ENCODE assay signal across 2 cellular contexts in genomic region chr7:65025023-65025422, GRCh38. TPM values are rescaled to one million over a fixed set of nuclear protein-coding genes. Genes with fewer than 3 reads are reported as not detected.
DNase-seq lines count a peak whose midpoint lies in the region; ATAC-seq, FAIRE-seq and TF ChIP-seq lines count a peak whose summit lies in the region.
"Not testable (repeated sequence)": the region's sequence is repeated elsewhere in the genome, so short reads cannot be mapped to it uniquely, and the experiment has no call there.

No MANE protein-coding gene starts in this region.

- not testable (repeated sequence) for H3K27me3 ChIP-seq in K562 (ENCODE audit: control insufficient read depth in 2 of 2, insufficient read depth in 2 of 2, low read length in 2 of 2); HepG2 (ENCODE audit: control insufficient read depth in 1 of 2, insufficient read depth in 2 of 2, low read length in 2 of 2)

- not testable (repeated sequence) for BruUV-seq in K562 (replicated peaks; lab: Mats Ljungman, UMichigan); HepG2 (replicated peaks; lab: Mats Ljungman, UMichigan)

- H3K79me2 ChIP-seq in K562 (ENCODE audit: control insufficient read depth, insufficient read depth, low read length); HepG2 (ENCODE audit: insufficient read depth, low read length): not testable (repeated sequence)

- not testable (repeated sequence) for H3K27ac ChIP-seq in K562 (ENCODE audit: extremely low read depth, low read depth, low read length); HepG2 (ENCODE audit: extremely low read length, insufficient read depth, low read length)

- not testable (repeated sequence) for H3K4me3 ChIP-seq in K562; HepG2 (replicated peaks in 1 of 3; ENCODE audit: insufficient read depth in 1 of 3, low read depth in 2 of 3, low read length in 3 of 3)

- ATAC-seq in K562, HepG2: not testable (repeated sequence)

- not testable (repeated sequence) for TF ChIP-seq RAD21 in K562 (CRISPR knock-in tag; conservative IDR thresholded peaks at IDR 0.05 in 1 of 2, IDR thresholded peaks at IDR 0.05 in 1 of 2); HepG2 (CRISPR knock-in tag; IDR thresholded peaks at IDR 0.05)

- TF ChIP-seq CTCF in K562 (IDR thresholded peaks at IDR 0.05 in 2 of 3, conservative IDR thresholded peaks at IDR 0.05 in 1 of 3; ENCODE audit: insufficient read depth in 2 of 3, low read depth in 1 of 3, low read length in 3 of 3); HepG2 (CRISPR knock-in tag; IDR thresholded peaks at IDR 0.05): not testable (repeated sequence)

- H3K36me3 ChIP-seq in K562 (ENCODE audit: control insufficient read depth, insufficient read depth, low read length); HepG2 (replicated peaks in 1 of 2; ENCODE audit: control insufficient read depth in 1 of 2, insufficient read depth in 2 of 2, low read length in 2 of 2): not testable (repeated sequence)

- H2AFZ ChIP-seq in K562 (ENCODE audit: low read depth, low read length); HepG2 (ENCODE audit: low read length): not testable (repeated sequence)

- not testable (repeated sequence) for H3K4me1 ChIP-seq in K562 (replicated peaks in 1 of 2; ENCODE audit: control insufficient read depth in 2 of 2, insufficient read depth in 2 of 2, low read length in 2 of 2)
- peaks cover 13% of the 10 kb centered on the region; the same call in 1 of the 2 replicates for H3K4me1 ChIP-seq in HepG2 (ENCODE audit: insufficient read depth, low read length)

- not testable (repeated sequence) for TF ChIP-seq EP300 in K562 (IDR thresholded peaks at IDR 0.05; ENCODE audit: low read length); HepG2 (IDR thresholded peaks at IDR 0.05; ENCODE audit: low read depth in 2 of 2, low read length in 2 of 2); HepG2 (CRISPR knock-in tag; IDR thresholded peaks at IDR 0.05; ENCODE audit: borderline replicate concordance)

- POLR2A ChIA-PET in K562 (lab: Yijun Ruan, JAX); HepG2 (lab: Yijun Ruan, JAX): not testable (repeated sequence)

- intact Hi-C loops in K562 (cut with micrococcal nuclease); HepG2 (cut with micrococcal nuclease; ENCODE audit: unreplicated experiment): not testable (repeated sequence)

- not testable (repeated sequence) for H4K20me1 ChIP-seq in K562 (replicated peaks; ENCODE audit: control insufficient read depth, insufficient read depth, low read length); HepG2 (ENCODE audit: insufficient read depth, low read length)

- H3K4me2 ChIP-seq in K562 (ENCODE audit: insufficient read depth, low read length); HepG2 (ENCODE audit: low read depth, low read length): not testable (repeated sequence)

- FAIRE-seq in K562 (lab: Jason Lieb, UNC); HepG2 (lab: Jason Lieb, UNC): not testable (repeated sequence)

- in situ Hi-C loops in K562 (cut with MboI) = loop anchor here (5.0 kb wide), 1 partner anchor 837 kb away; no protein-coding TSS in a partner anchor
- in situ Hi-C loops in HepG2 (cut with HindIII; ENCODE audit: extremely low pct_ligation_motif_present, low pct_unique_long_range_greater_than_20kb) = not testable (repeated sequence)

- H3K9ac ChIP-seq in K562 (ENCODE audit: insufficient read depth in 1 of 2, low read depth in 2 of 2, low read length in 2 of 2); HepG2 (ENCODE audit: insufficient read depth, low read depth, low read length): not testable (repeated sequence)

- CTCF ChIA-PET in K562 (lab: Yijun Ruan, JAX; ENCODE audit: low intra/inter-chr PET ratio); HepG2 (lab: Yijun Ruan, JAX; ENCODE audit: low intra/inter-chr PET ratio, low total read pairs): not testable (repeated sequence)

- not testable (repeated sequence) for TF ChIP-seq POLR2A in K562 (conservative IDR thresholded peaks at IDR 0.05); HepG2 (IDR thresholded peaks at IDR 0.05; ENCODE audit: insufficient read depth in 1 of 2, low read depth in 2 of 2, low read length in 2 of 2)

- H3K9me3 ChIP-seq in K562 (replicated peaks; ENCODE audit: control insufficient read depth, insufficient read depth, low read depth, low read length); HepG2 (ENCODE audit: low read length): not testable (repeated sequence)

- not testable (repeated sequence) for H3K9me1 ChIP-seq in K562 (ENCODE audit: control insufficient read depth, insufficient read depth, low read length)

- DNase-seq in K562 (ENCODE audit: extremely low read depth in 1 of 4, low spot score in 3 of 4); HepG2 (ENCODE audit: low spot score): not testable (repeated sequence)

RNA-seq across cellular contexts. Expression of gene ERV3-1, which starts 18.5 kb away (rescaled TPM):
- 63.4 and 111 TPM in 2 replicates for total RNA-seq in K562 (2011; cell fraction: chromatin; rRNA removed; ENCODE audit: low replicate concordance)
- total RNA-seq in K562 (2011; cell fraction: nucleolus; rRNA removed) = 46.4 and 53.8 TPM in 2 replicates
- total RNA-seq in K562 (2011; cell fraction: nucleoplasm; rRNA removed) = 86.2 and 152 TPM in 2 replicates
- total RNA-seq in K562 (2014; rRNA removed) = 13.9 and 15.6 TPM in 2 replicates
- total RNA-seq in K562 (2014; rRNA removed; fragmentation: Illumina TruSeq; extraction: Trizol) = 22.0 TPM in 2 replicates
- 21.2 and 23.6 TPM in 2 replicates for total RNA-seq in K562 (2015; rRNA removed; fragmentation: Illumina TruSeq; extraction: Trizol)
- total RNA-seq in K562 (2021) = 15.7 and 18.4 TPM in 2 replicates
- polyA plus RNA-seq in K562 (2011; rRNA removed) = 27.2 and 30.0 TPM in 2 replicates
- 6.5 and 14.5 TPM in 2 replicates for polyA plus RNA-seq in K562 (2011; cell fraction: cytosol; rRNA removed)
- polyA plus RNA-seq in K562 (2011; cell fraction: nucleus; rRNA removed) = 77.7 and 109 TPM in 2 replicates
- 15.4 and 70.9 TPM in 2 replicates for polyA plus RNA-seq in K562 (2012)
- polyA plus RNA-seq in K562 (2014; fragmentation: Illumina TruSeq; extraction: Trizol) = 22.0 and 25.6 TPM in 2 replicates
- polyA plus RNA-seq in K562 (2014; fragmentation: Nextera tagmentation; extraction: Ambion mirVana) = 10 to 100 TPM; 10.2 to 13.7 TPM
- polyA plus RNA-seq in K562 (2014; rRNA removed) = 24.2 and 27.5 TPM in 2 replicates
- polyA minus RNA-seq in K562 (2011; rRNA and poly(A)+ RNA removed) = 27.6 and 30.0 TPM in 2 replicates
- 12.8 and 14.7 TPM in 2 replicates for polyA minus RNA-seq in K562 (2011; cell fraction: cytosol; rRNA and poly(A)+ RNA removed)
- polyA minus RNA-seq in K562 (2011; cell fraction: nucleus; rRNA and poly(A)+ RNA removed) = 61.4 and 77.4 TPM in 2 replicates
- 12.0 and 20.4 TPM in 2 replicates for total RNA-seq in HepG2 (2016; rRNA removed; fragmentation: Illumina TruSeq; extraction: Trizol)
- total RNA-seq in HepG2 (2016; cell fraction: cytosol; rRNA removed; fragmentation: Illumina TruSeq; extraction: Trizol; ENCODE audit: low read depth) = 4.2 and 5.2 TPM in 2 replicates
- total RNA-seq in HepG2 (2016; cell fraction: insoluble cytoplasmic fraction; rRNA removed; fragmentation: Illumina TruSeq; extraction: Trizol) = 11.8 and 20.6 TPM in 2 replicates
- 10.8 and 11.0 TPM in 2 replicates for total RNA-seq in HepG2 (2016; cell fraction: membrane; rRNA removed; fragmentation: Illumina TruSeq; extraction: Trizol)
- 43.8 and 47.3 TPM in 2 replicates for total RNA-seq in HepG2 (2016; cell fraction: nucleus; rRNA removed; fragmentation: Illumina TruSeq; extraction: Trizol)
- polyA plus RNA-seq in HepG2 (2011; rRNA removed) = 86.3 and 91.5 TPM in 2 replicates
- polyA plus RNA-seq in HepG2 (2011; cell fraction: cytosol; rRNA removed) = 34.9 and 51.4 TPM in 2 replicates
- polyA plus RNA-seq in HepG2 (2011; cell fraction: nucleus; rRNA removed) = 133 and 172 TPM in 2 replicates
- polyA plus RNA-seq in HepG2 (2012) = 61.3 and 79.8 TPM in 2 replicates
- 4.3 and 5.7 TPM in 2 replicates for polyA plus RNA-seq in HepG2 (2016; cell fraction: cytosol; fragmentation: Illumina TruSeq; extraction: Trizol; ENCODE audit: low read depth)
- 11.4 and 12.5 TPM in 2 replicates for polyA plus RNA-seq in HepG2 (2016; cell fraction: insoluble cytoplasmic fraction; fragmentation: Illumina TruSeq; extraction: Trizol; ENCODE audit: low read depth)
- polyA plus RNA-seq in HepG2 (2016; cell fraction: membrane; fragmentation: Illumina TruSeq; extraction: Trizol; ENCODE audit: low read depth) = 5.7 and 11.4 TPM in 2 replicates
- 43.2 and 50.3 TPM in 2 replicates for polyA plus RNA-seq in HepG2 (2016; cell fraction: nucleus; fragmentation: Illumina TruSeq; extraction: Trizol; ENCODE audit: insufficient read depth, low read depth)
- polyA minus RNA-seq in HepG2 (2011; rRNA and poly(A)+ RNA removed; ENCODE audit: low replicate concordance) = 3.1 and 62.8 TPM in 2 replicates
- 25.1 and 31.4 TPM in 2 replicates for polyA minus RNA-seq in HepG2 (2011; cell fraction: cytosol; rRNA and poly(A)+ RNA removed)
- 275 and 346 TPM in 2 replicates for polyA minus RNA-seq in HepG2 (2011; cell fraction: nucleus; rRNA and poly(A)+ RNA removed)

RNA-seq across cellular contexts. Expression of gene ZNF117, which starts 34.2 kb away (rescaled TPM):
- 13.4 and 57.5 TPM in 2 replicates for total RNA-seq in K562 (2011; cell fraction: chromatin; rRNA removed; ENCODE audit: low replicate concordance)
- total RNA-seq in K562 (2011; cell fraction: nucleolus; rRNA removed) = 6.2 and 10.7 TPM in 2 replicates
- 23.7 and 38.9 TPM in 2 replicates for total RNA-seq in K562 (2011; cell fraction: nucleoplasm; rRNA removed)
- total RNA-seq in K562 (2014; rRNA removed) (6.3 and 6.7 TPM in 2 replicates), K562 (2014; rRNA removed; fragmentation: Illumina TruSeq; extraction: Trizol) (15.5 and 17.4 TPM in 2 replicates), K562 (2015; rRNA removed; fragmentation: Illumina TruSeq; extraction: Trizol) (16.4 and 18.9 TPM in 2 replicates), K562 (2021) (8.5 and 9.3 TPM in 2 replicates), HepG2 (2016; rRNA removed; fragmentation: Illumina TruSeq; extraction: Trizol) (3.9 and 6.6 TPM in 2 replicates)
- polyA plus RNA-seq in K562 (2011; rRNA removed) (14.4 and 17.8 TPM in 2 replicates), K562 (2014; fragmentation: Illumina TruSeq; extraction: Trizol) (13.3 and 17.6 TPM in 2 replicates), K562 (2014; fragmentation: Nextera tagmentation; extraction: Ambion mirVana) (1 to 10 TPM; 2.5 to 3.7 TPM), K562 (2014; rRNA removed) (12.8 and 14.1 TPM in 2 replicates), HepG2 (2011; rRNA removed) (20.0 and 20.4 TPM in 2 replicates)
- polyA plus RNA-seq in K562 (2011; cell fraction: cytosol; rRNA removed) = 0.88 and 2.7 TPM in 2 replicates
- 24.7 and 26.3 TPM in 2 replicates for polyA plus RNA-seq in K562 (2011; cell fraction: nucleus; rRNA removed)
- polyA plus RNA-seq in K562 (2012) = 7.3 and 50.4 TPM in 2 replicates
- 13.7 and 17.5 TPM in 2 replicates for polyA minus RNA-seq in K562 (2011; rRNA and poly(A)+ RNA removed)
- 2.5 and 3.2 TPM in 2 replicates for polyA minus RNA-seq in K562 (2011; cell fraction: cytosol; rRNA and poly(A)+ RNA removed)
- 18.8 and 29.1 TPM in 2 replicates for polyA minus RNA-seq in K562 (2011; cell fraction: nucleus; rRNA and poly(A)+ RNA removed)
- total RNA-seq in HepG2 (2016; cell fraction: cytosol; rRNA removed; fragmentation: Illumina TruSeq; extraction: Trizol; ENCODE audit: low read depth) = 0.18 and 0.51 TPM in 2 replicates
- total RNA-seq in HepG2 (2016; cell fraction: insoluble cytoplasmic fraction; rRNA removed; fragmentation: Illumina TruSeq; extraction: Trizol) = 4.1 and 5.5 TPM in 2 replicates
- total RNA-seq in HepG2 (2016; cell fraction: membrane; rRNA removed; fragmentation: Illumina TruSeq; extraction: Trizol) = 0.86 and 1.3 TPM in 2 replicates
- 17.8 and 18.6 TPM in 2 replicates for total RNA-seq in HepG2 (2016; cell fraction: nucleus; rRNA removed; fragmentation: Illumina TruSeq; extraction: Trizol)
- polyA plus RNA-seq in HepG2 (2011; cell fraction: cytosol; rRNA removed) = 2.5 and 4.6 TPM in 2 replicates
- polyA plus RNA-seq in HepG2 (2011; cell fraction: nucleus; rRNA removed) = 32.2 and 47.0 TPM in 2 replicates
- polyA plus RNA-seq in HepG2 (2012) = 11.3 and 17.9 TPM in 2 replicates
- polyA plus RNA-seq in HepG2 (2016; cell fraction: cytosol; fragmentation: Illumina TruSeq; extraction: Trizol; ENCODE audit: low read depth) = 0.15 and 0.19 TPM in 2 replicates
- 2.3 and 2.9 TPM in 2 replicates for polyA plus RNA-seq in HepG2 (2016; cell fraction: insoluble cytoplasmic fraction; fragmentation: Illumina TruSeq; extraction: Trizol; ENCODE audit: low read depth)
- 0.51 and 0.56 TPM in 2 replicates for polyA plus RNA-seq in HepG2 (2016; cell fraction: membrane; fragmentation: Illumina TruSeq; extraction: Trizol; ENCODE audit: low read depth)
- polyA plus RNA-seq in HepG2 (2016; cell fraction: nucleus; fragmentation: Illumina TruSeq; extraction: Trizol; ENCODE audit: insufficient read depth, low read depth) = 38.6 and 39.6 TPM in 2 replicates
- 0.14 and 9.5 TPM in 2 replicates for polyA minus RNA-seq in HepG2 (2011; rRNA and poly(A)+ RNA removed; ENCODE audit: low replicate concordance)
- 7.1 and 8.9 TPM in 2 replicates for polyA minus RNA-seq in HepG2 (2011; cell fraction: cytosol; rRNA and poly(A)+ RNA removed)
- polyA minus RNA-seq in HepG2 (2011; cell fraction: nucleus; rRNA and poly(A)+ RNA removed) = 175 and 179 TPM in 2 replicates
